1 cellular context compared by ENCODE assay signal in the genomic region with DNA sequence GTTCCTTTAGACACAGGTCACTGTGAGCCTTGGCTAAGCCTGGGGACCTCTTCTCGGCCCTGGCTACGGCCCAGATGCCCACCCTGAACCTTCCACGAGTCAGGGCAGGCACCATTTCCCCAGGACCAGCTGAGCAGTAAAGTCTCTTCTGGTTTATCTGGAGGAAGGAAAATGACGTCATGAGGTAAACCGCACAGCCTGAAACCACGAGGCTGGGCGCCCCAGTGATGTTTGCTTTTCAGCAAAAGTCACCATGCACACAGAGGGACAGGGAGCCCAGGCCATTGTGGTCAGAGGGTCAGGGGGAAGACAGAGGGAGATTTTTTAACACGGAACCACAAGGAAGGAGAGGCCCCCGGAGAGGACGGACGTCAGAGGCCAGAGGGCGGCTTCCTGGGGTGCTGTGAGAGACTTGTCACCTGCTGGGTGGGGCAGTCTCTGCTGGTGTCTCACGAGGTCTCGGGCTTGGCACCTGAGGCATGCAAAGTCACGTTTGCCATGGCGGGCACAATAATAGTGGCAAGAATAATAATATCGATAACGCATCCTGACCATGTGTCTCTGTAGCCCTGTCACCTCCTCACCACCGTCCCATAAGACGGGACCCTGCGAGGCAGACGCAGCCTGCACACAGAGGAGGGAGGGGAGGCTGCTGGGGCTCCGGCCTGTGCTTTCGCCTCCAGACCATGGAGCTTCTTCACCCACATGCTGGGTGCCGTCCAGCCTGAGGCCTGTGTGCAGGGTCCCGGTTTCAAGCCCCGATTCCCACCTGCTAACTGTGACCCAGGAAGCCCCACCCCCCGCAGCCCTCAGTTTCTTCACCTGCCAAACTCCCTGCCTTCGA.
TF ChIP-seq lines count a peak whose summit lies in the region.

No MANE protein-coding gene starts in this region.

TF ChIP-seq in HepG2, 621 proteins besides CTCF, POLR2A, EP300 and RAD21 (continued from another document and continues in another):
- TF ChIP-seq, protein P1, sequence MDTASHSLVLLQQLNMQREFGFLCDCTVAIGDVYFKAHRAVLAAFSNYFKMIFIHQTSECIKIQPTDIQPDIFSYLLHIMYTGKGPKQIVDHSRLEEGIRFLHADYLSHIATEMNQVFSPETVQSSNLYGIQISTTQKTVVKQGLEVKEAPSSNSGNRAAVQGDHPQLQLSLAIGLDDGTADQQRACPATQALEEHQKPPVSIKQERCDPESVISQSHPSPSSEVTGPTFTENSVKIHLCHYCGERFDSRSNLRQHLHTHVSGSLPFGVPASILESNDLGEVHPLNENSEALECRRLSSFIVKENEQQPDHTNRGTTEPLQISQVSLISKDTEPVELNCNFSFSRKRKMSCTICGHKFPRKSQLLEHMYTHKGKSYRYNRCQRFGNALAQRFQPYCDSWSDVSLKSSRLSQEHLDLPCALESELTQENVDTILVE (CRISPR knock-in tag; IDR thresholded peaks at IDR 0.05) = no peak
- no peak for TF ChIP-seq TSC22D2 (CRISPR knock-in tag; IDR thresholded peaks at IDR 0.05; ENCODE audit: borderline replicate concordance)
- no peak; the same call in 1 of the 2 replicates for TF ChIP-seq ZSCAN29 (CRISPR knock-in tag; conservative IDR thresholded peaks at IDR 0.05)
- no peak for TF ChIP-seq ZNF616 (CRISPR knock-in tag; IDR thresholded peaks at IDR 0.05; ENCODE audit: low read depth)
- TF ChIP-seq PITX1 (CRISPR knock-in tag; IDR thresholded peaks at IDR 0.05) = no peak
- TF ChIP-seq, protein P2, sequence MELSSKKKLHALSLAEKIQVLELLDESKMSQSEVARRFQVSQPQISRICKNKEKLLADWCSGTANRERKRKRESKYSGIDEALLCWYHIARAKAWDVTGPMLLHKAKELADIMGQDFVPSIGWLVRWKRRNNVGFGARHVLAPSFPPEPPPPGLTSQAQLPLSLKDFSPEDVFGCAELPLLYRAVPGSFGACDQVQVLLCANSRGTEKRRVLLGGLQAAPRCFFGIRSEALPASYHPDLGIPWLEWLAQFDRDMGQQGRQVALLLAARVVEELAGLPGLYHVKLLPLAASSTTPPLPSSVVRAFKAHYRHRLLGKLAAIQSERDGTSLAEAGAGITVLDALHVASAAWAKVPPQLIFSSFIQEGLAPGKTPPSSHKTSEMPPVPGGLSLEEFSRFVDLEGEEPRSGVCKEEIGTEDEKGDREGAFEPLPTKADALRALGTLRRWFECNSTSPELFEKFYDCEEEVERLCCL (CRISPR knock-in tag; IDR thresholded peaks at IDR 0.05; ENCODE audit: borderline replicate concordance) = no peak
- TF ChIP-seq, protein P3, sequence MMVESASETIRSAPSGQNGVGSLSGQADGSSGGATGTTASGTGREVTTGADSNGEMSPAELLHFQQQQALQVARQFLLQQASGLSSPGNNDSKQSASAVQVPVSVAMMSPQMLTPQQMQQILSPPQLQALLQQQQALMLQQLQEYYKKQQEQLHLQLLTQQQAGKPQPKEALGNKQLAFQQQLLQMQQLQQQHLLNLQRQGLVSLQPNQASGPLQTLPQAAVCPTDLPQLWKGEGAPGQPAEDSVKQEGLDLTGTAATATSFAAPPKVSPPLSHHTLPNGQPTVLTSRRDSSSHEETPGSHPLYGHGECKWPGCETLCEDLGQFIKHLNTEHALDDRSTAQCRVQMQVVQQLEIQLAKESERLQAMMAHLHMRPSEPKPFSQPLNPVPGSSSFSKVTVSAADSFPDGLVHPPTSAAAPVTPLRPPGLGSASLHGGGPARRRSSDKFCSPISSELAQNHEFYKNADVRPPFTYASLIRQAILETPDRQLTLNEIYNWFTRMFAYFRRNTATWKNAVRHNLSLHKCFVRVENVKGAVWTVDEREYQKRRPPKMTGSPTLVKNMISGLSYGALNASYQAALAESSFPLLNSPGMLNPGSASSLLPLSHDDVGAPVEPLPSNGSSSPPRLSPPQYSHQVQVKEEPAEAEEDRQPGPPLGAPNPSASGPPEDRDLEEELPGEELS (CRISPR knock-in tag; IDR thresholded peaks at IDR 0.05) = peak; percentile 23; the same call in 1 of the 2 replicates
- TF ChIP-seq NFE2 (CRISPR knock-in tag; IDR thresholded peaks at IDR 0.05) = no peak
- no peak for TF ChIP-seq ZSCAN22 (CRISPR knock-in tag; IDR thresholded peaks at IDR 0.05)
- TF ChIP-seq, protein P4, sequence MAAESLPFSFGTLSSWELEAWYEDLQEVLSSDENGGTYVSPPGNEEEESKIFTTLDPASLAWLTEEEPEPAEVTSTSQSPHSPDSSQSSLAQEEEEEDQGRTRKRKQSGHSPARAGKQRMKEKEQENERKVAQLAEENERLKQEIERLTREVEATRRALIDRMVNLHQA (CRISPR knock-in tag; IDR thresholded peaks at IDR 0.05) = no peak
- TF ChIP-seq, protein P5, sequence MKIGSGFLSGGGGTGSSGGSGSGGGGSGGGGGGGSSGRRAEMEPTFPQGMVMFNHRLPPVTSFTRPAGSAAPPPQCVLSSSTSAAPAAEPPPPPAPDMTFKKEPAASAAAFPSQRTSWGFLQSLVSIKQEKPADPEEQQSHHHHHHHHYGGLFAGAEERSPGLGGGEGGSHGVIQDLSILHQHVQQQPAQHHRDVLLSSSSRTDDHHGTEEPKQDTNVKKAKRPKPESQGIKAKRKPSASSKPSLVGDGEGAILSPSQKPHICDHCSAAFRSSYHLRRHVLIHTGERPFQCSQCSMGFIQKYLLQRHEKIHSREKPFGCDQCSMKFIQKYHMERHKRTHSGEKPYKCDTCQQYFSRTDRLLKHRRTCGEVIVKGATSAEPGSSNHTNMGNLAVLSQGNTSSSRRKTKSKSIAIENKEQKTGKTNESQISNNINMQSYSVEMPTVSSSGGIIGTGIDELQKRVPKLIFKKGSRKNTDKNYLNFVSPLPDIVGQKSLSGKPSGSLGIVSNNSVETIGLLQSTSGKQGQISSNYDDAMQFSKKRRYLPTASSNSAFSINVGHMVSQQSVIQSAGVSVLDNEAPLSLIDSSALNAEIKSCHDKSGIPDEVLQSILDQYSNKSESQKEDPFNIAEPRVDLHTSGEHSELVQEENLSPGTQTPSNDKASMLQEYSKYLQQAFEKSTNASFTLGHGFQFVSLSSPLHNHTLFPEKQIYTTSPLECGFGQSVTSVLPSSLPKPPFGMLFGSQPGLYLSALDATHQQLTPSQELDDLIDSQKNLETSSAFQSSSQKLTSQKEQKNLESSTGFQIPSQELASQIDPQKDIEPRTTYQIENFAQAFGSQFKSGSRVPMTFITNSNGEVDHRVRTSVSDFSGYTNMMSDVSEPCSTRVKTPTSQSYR (CRISPR knock-in tag; IDR thresholded peaks at IDR 0.05; ENCODE audit: borderline replicate concordance) = no peak
- no peak for TF ChIP-seq ZNF879 (CRISPR knock-in tag; IDR thresholded peaks at IDR 0.05)
- no peak for TF ChIP-seq FOXM1 (CRISPR knock-in tag; IDR thresholded peaks at IDR 0.05)
- TF ChIP-seq, protein P6, sequence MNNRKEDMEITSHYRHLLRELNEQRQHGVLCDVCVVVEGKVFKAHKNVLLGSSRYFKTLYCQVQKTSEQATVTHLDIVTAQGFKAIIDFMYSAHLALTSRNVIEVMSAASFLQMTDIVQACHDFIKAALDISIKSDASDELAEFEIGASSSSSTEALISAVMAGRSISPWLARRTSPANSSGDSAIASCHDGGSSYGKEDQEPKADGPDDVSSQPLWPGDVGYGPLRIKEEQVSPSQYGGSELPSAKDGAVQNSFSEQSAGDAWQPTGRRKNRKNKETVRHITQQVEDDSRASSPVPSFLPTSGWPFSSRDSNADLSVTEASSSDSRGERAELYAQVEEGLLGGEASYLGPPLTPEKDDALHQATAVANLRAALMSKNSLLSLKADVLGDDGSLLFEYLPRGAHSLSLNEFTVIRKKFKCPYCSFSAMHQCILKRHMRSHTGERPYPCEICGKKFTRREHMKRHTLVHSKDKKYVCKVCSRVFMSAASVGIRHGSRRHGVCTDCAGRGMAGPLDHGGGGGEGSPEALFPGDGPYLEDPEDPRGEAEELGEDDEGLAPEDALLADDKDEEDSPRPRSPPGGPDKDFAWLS (CRISPR knock-in tag; IDR thresholded peaks at IDR 0.05; ENCODE audit: borderline replicate concordance) = no peak
- TF ChIP-seq ZNF343 (CRISPR knock-in tag; IDR thresholded peaks at IDR 0.05) = no peak
- TF ChIP-seq, protein P7, sequence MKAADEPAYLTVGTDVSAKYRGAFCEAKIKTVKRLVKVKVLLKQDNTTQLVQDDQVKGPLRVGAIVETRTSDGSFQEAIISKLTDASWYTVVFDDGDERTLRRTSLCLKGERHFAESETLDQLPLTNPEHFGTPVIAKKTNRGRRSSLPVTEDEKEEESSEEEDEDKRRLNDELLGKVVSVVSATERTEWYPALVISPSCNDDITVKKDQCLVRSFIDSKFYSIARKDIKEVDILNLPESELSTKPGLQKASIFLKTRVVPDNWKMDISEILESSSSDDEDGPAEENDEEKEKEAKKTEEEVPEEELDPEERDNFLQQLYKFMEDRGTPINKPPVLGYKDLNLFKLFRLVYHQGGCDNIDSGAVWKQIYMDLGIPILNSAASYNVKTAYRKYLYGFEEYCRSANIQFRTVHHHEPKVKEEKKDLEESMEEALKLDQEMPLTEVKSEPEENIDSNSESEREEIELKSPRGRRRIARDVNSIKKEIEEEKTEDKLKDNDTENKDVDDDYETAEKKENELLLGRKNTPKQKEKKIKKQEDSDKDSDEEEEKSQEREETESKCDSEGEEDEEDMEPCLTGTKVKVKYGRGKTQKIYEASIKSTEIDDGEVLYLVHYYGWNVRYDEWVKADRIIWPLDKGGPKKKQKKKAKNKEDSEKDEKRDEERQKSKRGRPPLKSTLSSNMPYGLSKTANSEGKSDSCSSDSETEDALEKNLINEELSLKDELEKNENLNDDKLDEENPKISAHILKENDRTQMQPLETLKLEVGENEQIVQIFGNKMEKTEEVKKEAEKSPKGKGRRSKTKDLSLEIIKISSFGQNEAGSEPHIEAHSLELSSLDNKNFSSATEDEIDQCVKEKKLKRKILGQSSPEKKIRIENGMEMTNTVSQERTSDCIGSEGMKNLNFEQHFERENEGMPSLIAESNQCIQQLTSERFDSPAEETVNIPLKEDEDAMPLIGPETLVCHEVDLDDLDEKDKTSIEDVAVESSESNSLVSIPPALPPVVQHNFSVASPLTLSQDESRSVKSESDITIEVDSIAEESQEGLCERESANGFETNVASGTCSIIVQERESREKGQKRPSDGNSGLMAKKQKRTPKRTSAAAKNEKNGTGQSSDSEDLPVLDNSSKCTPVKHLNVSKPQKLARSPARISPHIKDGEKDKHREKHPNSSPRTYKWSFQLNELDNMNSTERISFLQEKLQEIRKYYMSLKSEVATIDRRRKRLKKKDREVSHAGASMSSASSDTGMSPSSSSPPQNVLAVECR (CRISPR knock-in tag; IDR thresholded peaks at IDR 0.05; ENCODE audit: borderline replicate concordance) = no peak
- TF ChIP-seq CBFB (CRISPR knock-in tag; IDR thresholded peaks at IDR 0.05) = no peak
- TF ChIP-seq ZFAT (CRISPR knock-in tag; conservative IDR thresholded peaks at IDR 0.05) = no peak
- TF ChIP-seq, protein P8, sequence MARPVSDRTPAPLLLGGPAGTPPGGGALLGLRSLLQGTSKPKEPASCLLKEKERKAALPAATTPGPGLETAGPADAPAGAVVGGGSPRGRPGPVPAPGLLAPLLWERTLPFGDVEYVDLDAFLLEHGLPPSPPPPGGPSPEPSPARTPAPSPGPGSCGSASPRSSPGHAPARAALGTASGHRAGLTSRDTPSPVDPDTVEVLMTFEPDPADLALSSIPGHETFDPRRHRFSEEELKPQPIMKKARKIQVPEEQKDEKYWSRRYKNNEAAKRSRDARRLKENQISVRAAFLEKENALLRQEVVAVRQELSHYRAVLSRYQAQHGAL (CRISPR knock-in tag; IDR thresholded peaks at IDR 0.05; ENCODE audit: not compliant biosample characterization) = no peak
- TF ChIP-seq ZNF234 (CRISPR knock-in tag; conservative IDR thresholded peaks at IDR 0.05) = no peak
- TF ChIP-seq SOX5 (CRISPR knock-in tag; IDR thresholded peaks at IDR 0.05; ENCODE audit: borderline replicate concordance) = no peak
- no peak for TF ChIP-seq ZBTB42 (CRISPR knock-in tag; IDR thresholded peaks at IDR 0.05)
- 0 out of 2 replicates have a peak, but pooled peaks have one; percentile 35 for TF ChIP-seq RFXAP (CRISPR knock-in tag; IDR thresholded peaks at IDR 0.05; ENCODE audit: borderline replicate concordance)
- TF ChIP-seq KDM4B (CRISPR knock-in tag; IDR thresholded peaks at IDR 0.05) = no peak
- TF ChIP-seq NKX3-1 (CRISPR knock-in tag; IDR thresholded peaks at IDR 0.05) = no peak
- TF ChIP-seq, protein P9, sequence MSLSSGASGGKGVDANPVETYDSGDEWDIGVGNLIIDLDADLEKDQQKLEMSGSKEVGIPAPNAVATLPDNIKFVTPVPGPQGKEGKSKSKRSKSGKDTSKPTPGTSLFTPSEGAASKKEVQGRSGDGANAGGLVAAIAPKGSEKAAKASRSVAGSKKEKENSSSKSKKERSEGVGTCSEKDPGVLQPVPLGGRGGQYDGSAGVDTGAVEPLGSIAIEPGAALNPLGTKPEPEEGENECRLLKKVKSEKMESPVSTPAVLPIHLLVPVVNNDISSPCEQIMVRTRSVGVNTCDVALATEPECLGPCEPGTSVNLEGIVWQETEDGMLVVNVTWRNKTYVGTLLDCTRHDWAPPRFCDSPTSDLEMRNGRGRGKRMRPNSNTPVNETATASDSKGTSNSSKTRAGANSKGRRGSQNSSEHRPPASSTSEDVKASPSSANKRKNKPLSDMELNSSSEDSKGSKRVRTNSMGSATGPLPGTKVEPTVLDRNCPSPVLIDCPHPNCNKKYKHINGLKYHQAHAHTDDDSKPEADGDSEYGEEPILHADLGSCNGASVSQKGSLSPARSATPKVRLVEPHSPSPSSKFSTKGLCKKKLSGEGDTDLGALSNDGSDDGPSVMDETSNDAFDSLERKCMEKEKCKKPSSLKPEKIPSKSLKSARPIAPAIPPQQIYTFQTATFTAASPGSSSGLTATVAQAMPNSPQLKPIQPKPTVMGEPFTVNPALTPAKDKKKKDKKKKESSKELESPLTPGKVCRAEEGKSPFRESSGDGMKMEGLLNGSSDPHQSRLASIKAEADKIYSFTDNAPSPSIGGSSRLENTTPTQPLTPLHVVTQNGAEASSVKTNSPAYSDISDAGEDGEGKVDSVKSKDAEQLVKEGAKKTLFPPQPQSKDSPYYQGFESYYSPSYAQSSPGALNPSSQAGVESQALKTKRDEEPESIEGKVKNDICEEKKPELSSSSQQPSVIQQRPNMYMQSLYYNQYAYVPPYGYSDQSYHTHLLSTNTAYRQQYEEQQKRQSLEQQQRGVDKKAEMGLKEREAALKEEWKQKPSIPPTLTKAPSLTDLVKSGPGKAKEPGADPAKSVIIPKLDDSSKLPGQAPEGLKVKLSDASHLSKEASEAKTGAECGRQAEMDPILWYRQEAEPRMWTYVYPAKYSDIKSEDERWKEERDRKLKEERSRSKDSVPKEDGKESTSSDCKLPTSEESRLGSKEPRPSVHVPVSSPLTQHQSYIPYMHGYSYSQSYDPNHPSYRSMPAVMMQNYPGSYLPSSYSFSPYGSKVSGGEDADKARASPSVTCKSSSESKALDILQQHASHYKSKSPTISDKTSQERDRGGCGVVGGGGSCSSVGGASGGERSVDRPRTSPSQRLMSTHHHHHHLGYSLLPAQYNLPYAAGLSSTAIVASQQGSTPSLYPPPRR (CRISPR knock-in tag; IDR thresholded peaks at IDR 0.05; ENCODE audit: borderline replicate concordance) = no peak
- TF ChIP-seq NFIB (CRISPR knock-in tag; IDR thresholded peaks at IDR 0.05; ENCODE audit: borderline replicate concordance) = no peak
- no peak for TF ChIP-seq SATB2 (CRISPR knock-in tag; IDR thresholded peaks at IDR 0.05)
- no peak for TF ChIP-seq SAFB2 (CRISPR knock-in tag; IDR thresholded peaks at IDR 0.05; ENCODE audit: borderline replicate concordance, low read depth)
- TF ChIP-seq, protein P10, sequence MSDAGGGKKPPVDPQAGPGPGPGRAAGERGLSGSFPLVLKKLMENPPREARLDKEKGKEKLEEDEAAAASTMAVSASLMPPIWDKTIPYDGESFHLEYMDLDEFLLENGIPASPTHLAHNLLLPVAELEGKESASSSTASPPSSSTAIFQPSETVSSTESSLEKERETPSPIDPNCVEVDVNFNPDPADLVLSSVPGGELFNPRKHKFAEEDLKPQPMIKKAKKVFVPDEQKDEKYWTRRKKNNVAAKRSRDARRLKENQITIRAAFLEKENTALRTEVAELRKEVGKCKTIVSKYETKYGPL (CRISPR knock-in tag; IDR thresholded peaks at IDR 0.05) = no peak
